ENCODE assay signal across 23 cellular contexts in the genomic region with DNA sequence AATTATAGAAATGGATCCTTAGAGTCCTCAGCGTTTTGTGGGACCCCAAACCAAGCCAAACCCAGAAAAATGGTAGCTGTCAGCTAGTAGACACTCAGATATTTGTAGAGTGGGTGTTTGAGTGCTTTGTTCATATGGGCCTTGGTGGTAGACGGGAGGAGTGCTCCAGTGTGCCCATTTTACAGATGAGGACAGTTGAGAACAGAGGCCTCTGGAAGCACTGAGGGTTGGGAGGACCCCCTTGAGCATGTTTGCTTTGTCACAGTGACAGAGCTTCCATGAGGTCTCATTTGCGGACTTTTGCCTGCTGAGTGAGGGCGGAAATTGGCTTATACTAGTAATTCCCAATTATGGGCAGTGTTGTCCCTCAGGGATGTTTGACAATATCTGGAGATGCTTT.
DNase-seq lines count a peak whose midpoint lies in the region; ATAC-seq and TF ChIP-seq lines count a peak whose summit lies in the region.
"Had no signal": no experiment of that assay in that cellular context is flagged by ENCODE, and none has a peak within 500 bp of the region (broad histone marks: within the 10 kb centered on the region; RNA-seq: fewer than 3 reads in every experiment).

No MANE protein-coding gene starts in this region.

- POLR2A ChIA-PET in naive thymus-derived CD8-positive, alpha-beta T cell (lab: Charles Lee), result no interaction called here

- TF ChIP-seq POLR2A in esophagus muscularis mucosa (IDR thresholded peaks at IDR 0.05; ENCODE audit: low read depth), result no peak

- H3K4me3 Mint-ChIP-seq in T-helper 1 cell treated with Interleukin-12 subunit alpha and Interleukin-12 subunit beta and Interleukin-4 antibody, amounts not matched to agents 30 μg/mL and 1 μg/mL, for 36 hours, result no peak overlapping the region
- H3K4me3 Mint-ChIP-seq in T-helper 17 cell, result no peak overlapping the region
- H3K4me3 Mint-ChIP-seq in naive thymus-derived CD8-positive, alpha-beta T cell, result no peak overlapping the region
- H3K4me3 Mint-ChIP-seq: CD14-positive monocyte; CD4-positive, alpha-beta T cell had no signal

- H3K36me3 Mint-ChIP-seq in T-helper 1 cell treated with Interleukin-12 subunit alpha and Interleukin-12 subunit beta and Interleukin-4 antibody, amounts not matched to agents 30 μg/mL and 1 μg/mL, for 36 hours (ENCODE audit: low read depth), result peaks cover 62% of the 10 kb centered on the region
- H3K36me3 Mint-ChIP-seq in T-helper 17 cell (ENCODE audit: low read depth), result peaks cover 11% of the 10 kb centered on the region
- peaks cover 16 to 93% (median 53%) of the 10 kb centered on the region in 3 donors for H3K36me3 Mint-ChIP-seq in naive thymus-derived CD8-positive, alpha-beta T cell

- WGBS in esophagus muscularis mucosa, result 93% methylated on average over 4 of the region's 4 CpGs

- H3K4me3 ChIP-seq in esophagus muscularis mucosa (no peak overlapping the region), mucosa of descending colon (no peak overlapping the region)
- H3K4me3 ChIP-seq: BLaER1 treated with 17β-estradiol and CSF1 and Interleukin-3, amounts not matched to agents 10 nM and 100 nM; GM12878; GM23248 had no signal

- H3K27me3 Mint-ChIP-seq in T-helper 1 cell treated with Interleukin-12 subunit alpha and Interleukin-12 subunit beta and Interleukin-4 antibody, amounts not matched to agents 30 μg/mL and 1 μg/mL, for 36 hours (ENCODE audit: low read depth), result no peaks in the 10 kb centered on the region
- no peaks in the 10 kb centered on the region for H3K27me3 Mint-ChIP-seq in T-helper 17 cell
- H3K27me3 Mint-ChIP-seq in naive thymus-derived CD8-positive, alpha-beta T cell, result no peaks in the 10 kb centered on the region
- H3K27me3 Mint-ChIP-seq: CD4-positive, alpha-beta T cell; CD8-positive, alpha-beta memory T cell had no signal

- H3K4me1 Mint-ChIP-seq in T-helper 1 cell treated with Interleukin-12 subunit alpha and Interleukin-12 subunit beta and Interleukin-4 antibody, amounts not matched to agents 30 μg/mL and 1 μg/mL, for 36 hours (ENCODE audit: low read depth), result no peaks in the 10 kb centered on the region
- no peaks in the 10 kb centered on the region for H3K4me1 Mint-ChIP-seq in T-helper 17 cell
- no peaks in the 10 kb centered on the region for H3K4me1 Mint-ChIP-seq in naive thymus-derived CD8-positive, alpha-beta T cell
- H3K4me1 Mint-ChIP-seq: CD14-positive monocyte; CD8-positive, alpha-beta memory T cell had no signal

- DNase-seq in T-helper 1 cell (no peak), T-helper 17 cell (no peak), esophagus muscularis mucosa (ENCODE audit: extremely low spot score) (no peak), mucosa of descending colon (no peak), HCEC 1CT (no peak)
- no peak for DNase-seq in naive thymus-derived CD8-positive, alpha-beta T cell
- DNase-seq: ACHN; AML-193; BE2C; CD4-positive, alpha-beta T cell; CD8-positive, alpha-beta memory T cell; DMS 273 treated with DMSO at 0.1 percent for 48 hours; DMS79; EL; GDM1; GM23248; H7 had no signal

- H3K36me3 ChIP-seq in esophagus muscularis mucosa, result peaks cover 53 to 89% (median 79%) of the 10 kb centered on the region in 4 donors
- peaks cover 3% of the 10 kb centered on the region for H3K36me3 ChIP-seq in mucosa of descending colon (ENCODE audit: low read depth)

- H3K4me1 ChIP-seq in esophagus muscularis mucosa (peaks cover 0 to 36% (median 31%) of the 10 kb centered on the region in 4 donors), mucosa of descending colon (ENCODE audit: low read depth) (no peaks in the 10 kb centered on the region)
- H3K4me1 ChIP-seq: BE2C had no signal

- peak overlapping the region; percentile 3 for H3K27ac Mint-ChIP-seq in T-helper 1 cell treated with Interleukin-12 subunit alpha and Interleukin-12 subunit beta and Interleukin-4 antibody, amounts not matched to agents 30 μg/mL and 1 μg/mL, for 36 hours
- peak overlapping the region; percentile 54 for H3K27ac Mint-ChIP-seq in T-helper 17 cell
- H3K27ac Mint-ChIP-seq in naive thymus-derived CD8-positive, alpha-beta T cell, result peak overlapping the region in 2 of 10 donors; percentile 24 to 64
- H3K27ac Mint-ChIP-seq: CD4-positive, alpha-beta T cell; CD8-positive, alpha-beta memory T cell had no signal

- TF ChIP-seq EP300 in esophagus muscularis mucosa (IDR thresholded peaks at IDR 0.05), result no peak

- H3K9me3 ChIP-seq in T-helper 17 cell (ENCODE audit: control insufficient read depth, low read length, poor library complexity, severe bottlenecking), result no peaks in the 10 kb centered on the region
- H3K9me3 ChIP-seq in esophagus muscularis mucosa, result no peaks in the 10 kb centered on the region
- H3K9me3 ChIP-seq in mucosa of descending colon, result no peaks in the 10 kb centered on the region
- H3K9me3 ChIP-seq: BE2C had no signal

- intact Hi-C loops in esophagus muscularis mucosa (cut with DNase I), result no loop called here
- intact Hi-C loops in mucosa of descending colon (cut with DNase I, micrococcal nuclease), result no loop called here

- peak overlapping the region in 3 of 4 donors; percentile 22 to 45 (median 34) for H3K27ac ChIP-seq in esophagus muscularis mucosa (replicated peaks in 1 of 4)
- H3K27ac ChIP-seq: 22Rv1; BLaER1 treated with 17β-estradiol and CSF1 and Interleukin-3, amounts not matched to agents 10 nM and 100 nM; GM23248 had no signal

- H3K9me3 Mint-ChIP-seq in T-helper 1 cell treated with Interleukin-12 subunit alpha and Interleukin-12 subunit beta and Interleukin-4 antibody, amounts not matched to agents 30 μg/mL and 1 μg/mL, for 36 hours, result no peaks in the 10 kb centered on the region
- H3K9me3 Mint-ChIP-seq in naive thymus-derived CD8-positive, alpha-beta T cell, result peaks cover 0 to 4% (median 0%) of the 10 kb centered on the region in 9 donors
- H3K9me3 Mint-ChIP-seq: CD4-positive, alpha-beta T cell; CD8-positive, alpha-beta memory T cell had no signal

- ATAC-seq in T-helper 17 cell, result no peak
- ATAC-seq in naive thymus-derived CD8-positive, alpha-beta T cell, result no peak
- no peak for ATAC-seq in mucosa of descending colon
- ATAC-seq: GM12878, HCT116 had no signal

- TF ChIP-seq CTCF in esophagus muscularis mucosa (IDR thresholded peaks at IDR 0.05), result no peak
- no peak for TF ChIP-seq CTCF in mucosa of descending colon (IDR thresholded peaks at IDR 0.05)

- H3K27me3 ChIP-seq in esophagus muscularis mucosa, result no peaks in the 10 kb centered on the region
- H3K27me3 ChIP-seq: BE2C; BLaER1 treated with 17β-estradiol and CSF1 and Interleukin-3, amounts not matched to agents 10 nM and 100 nM had no signal
